Comparison of ENCODE assay signal across 16 cellular contexts in genomic region chr20:61296629-61297019, GRCh38. TPM values are rescaled to one million over a fixed set of nuclear protein-coding genes. Genes with fewer than 3 reads are reported as not detected.
A peak's percentile ranks its signal among the peaks of the same experiment; 100 is the strongest.
DNase-seq lines count a peak whose midpoint lies in the region; ATAC-seq and TF ChIP-seq lines count a peak whose summit lies in the region.
"Had no signal": no experiment of that assay in that cellular context is flagged by ENCODE, and none has a peak within 500 bp of the region (broad histone marks: within the 10 kb centered on the region; RNA-seq: fewer than 3 reads in every experiment).

No MANE protein-coding gene starts in this region.

- CTCF ChIA-PET in CD8-positive, alpha-beta T cell (lab: Charles Lee) = no interaction called here

- H3K4me2 ChIP-seq in osteoblast (ENCODE audit: insufficient read depth, low read length) = no peak overlapping the region

- H3K9me3 Mint-ChIP-seq in CD8-positive, alpha-beta T cell = no peaks in the 10 kb centered on the region
- H3K9me3 Mint-ChIP-seq: CD4-positive, alpha-beta T cell; H9 had no signal

- peaks cover 8% of the 10 kb centered on the region for H3K36me3 ChIP-seq in RWPE2 (ENCODE audit: low read depth)
- no peaks in the 10 kb centered on the region for H3K36me3 ChIP-seq in osteoblast (ENCODE audit: insufficient read depth, low read length)
- H3K36me3 ChIP-seq in CD8-positive, alpha-beta T cell (ENCODE audit: insufficient read depth, low read length) = no peaks in the 10 kb centered on the region
- H3K36me3 ChIP-seq: BE2C had no signal

- POLR2A ChIA-PET in CD8-positive, alpha-beta T cell (lab: Charles Lee) = no interaction called here

- H3K9me3 ChIP-seq in RWPE2 (ENCODE audit: severe bottlenecking) (no peaks in the 10 kb centered on the region), osteoblast (ENCODE audit: low read depth, low read length) (no peaks in the 10 kb centered on the region)
- H3K9me3 ChIP-seq in CD8-positive, alpha-beta T cell (ENCODE audit: low read length) = no peaks in the 10 kb centered on the region
- H3K9me3 ChIP-seq: BE2C had no signal

- H3K4me3 ChIP-seq in RWPE2 (ENCODE audit: severe bottlenecking) (no peak overlapping the region), osteoblast (ENCODE audit: insufficient read depth, low read length) (no peak overlapping the region)
- H3K4me3 ChIP-seq in CD8-positive, alpha-beta T cell (ENCODE audit: low read depth, low read length) = no peak overlapping the region
- H3K4me3 ChIP-seq: K562 had no signal

- no peak for ATAC-seq in RWPE2 (ENCODE audit: low read depth)
- ATAC-seq in CD8-positive, alpha-beta T cell = no peak
- no peak for ATAC-seq in GM18502 (IDR thresholded peaks at IDR 0.05; ENCODE audit: poor library complexity, unreplicated experiment)
- ATAC-seq in HG02588 (IDR thresholded peaks at IDR 0.05; ENCODE audit: unreplicated experiment) = no peak

- H3K27me3 Mint-ChIP-seq in CD8-positive, alpha-beta T cell (ENCODE audit: low read depth) = no peaks in the 10 kb centered on the region
- H3K27me3 Mint-ChIP-seq: CD4-positive, alpha-beta T cell had no signal

- intact Hi-C loops in CD8-positive, alpha-beta T cell (cut with DNase I, micrococcal nuclease) = no loop called here

- no peaks in the 10 kb centered on the region for H3K79me2 ChIP-seq in osteoblast (ENCODE audit: insufficient read depth, low read length)

- no peak overlapping the region for H3K27ac Mint-ChIP-seq in CD8-positive, alpha-beta T cell
- H3K27ac Mint-ChIP-seq: CD4-positive, alpha-beta T cell; H9 had no signal

- TF ChIP-seq CTCF in RWPE2 (IDR thresholded peaks at IDR 0.05; ENCODE audit: poor library complexity, severe bottlenecking) (no peak), osteoblast (IDR thresholded peaks at IDR 0.05; ENCODE audit: extremely low read depth, low read depth, low read length) (no peak)
- no peak for TF ChIP-seq CTCF in CD8-positive, alpha-beta T cell (IDR thresholded peaks at IDR 0.05)

- H3K27ac ChIP-seq in RWPE2 (ENCODE audit: poor library complexity, severe bottlenecking) = peak overlapping the region; percentile 76
- no peak overlapping the region for H3K27ac ChIP-seq in osteoblast (ENCODE audit: low read depth, low read length)
- no peak overlapping the region for H3K27ac ChIP-seq in CD8-positive, alpha-beta T cell (ENCODE audit: low read depth, low read length)
- H3K27ac ChIP-seq: C4-2B had no signal

- no peaks in the 10 kb centered on the region for H3K36me3 Mint-ChIP-seq in CD8-positive, alpha-beta T cell

- H3K4me3 Mint-ChIP-seq in CD8-positive, alpha-beta T cell = no peak overlapping the region
- H3K4me3 Mint-ChIP-seq: CD4-positive, alpha-beta T cell; H9 had no signal

- H2AFZ ChIP-seq in osteoblast (ENCODE audit: low read length) = no peak overlapping the region

- peaks cover 39% of the 10 kb centered on the region for H3K4me1 ChIP-seq in RWPE2 (ENCODE audit: insufficient read depth, poor library complexity, severe bottlenecking)
- no peaks in the 10 kb centered on the region for H3K4me1 ChIP-seq in osteoblast (ENCODE audit: insufficient read depth, low read length)
- no peaks in the 10 kb centered on the region for H3K4me1 ChIP-seq in CD8-positive, alpha-beta T cell (ENCODE audit: insufficient read depth, low read length)
- H3K4me1 ChIP-seq: BE2C had no signal

- DNase-seq in Daoy (ENCODE audit: low read depth) (peak; percentile 14), RWPE2 (ENCODE audit: low spot score) (no peak), osteoblast (ENCODE audit: insufficient read length, low spot score, missing footprints) (peak; percentile 66)
- no peak for DNase-seq in CD8-positive, alpha-beta T cell
- DNase-seq: ACHN; BE2C; CD4-positive, alpha-beta T cell; DMS153; DMS79; GF-D8; H9 had no signal

- no peaks in the 10 kb centered on the region for H3K27me3 ChIP-seq in RWPE2 (ENCODE audit: insufficient read depth, poor library complexity, severe bottlenecking)
- no peaks in the 10 kb centered on the region for H3K27me3 ChIP-seq in osteoblast (ENCODE audit: insufficient read depth, low read length)
- H3K27me3 ChIP-seq in CD8-positive, alpha-beta T cell (ENCODE audit: insufficient read depth, low read length) = no peaks in the 10 kb centered on the region
- H3K27me3 ChIP-seq: BE2C had no signal

- peaks cover 2% of the 10 kb centered on the region for H3K4me1 Mint-ChIP-seq in CD8-positive, alpha-beta T cell (ENCODE audit: low read depth)

- H4K20me1 ChIP-seq in osteoblast (ENCODE audit: insufficient read depth, low read length) = no peaks in the 10 kb centered on the region

RNA-seq across cellular contexts. Expression of gene CDH4, which starts 44.6 kb away (rescaled TPM):
- 2.1 and 3.8 TPM in 2 replicates for total RNA-seq in Daoy (2014; rRNA removed; shearing (Covaris generic))
- 1.1 and 1.8 TPM in 2 replicates for total RNA-seq in osteoblast
- under 1 TPM; 0.31 to 0.35 TPM for total RNA-seq in CD8-positive, alpha-beta T cell
- total RNA-seq: HT-29, K562 had no signal

Comparison
In these comparisons a context has a peak if more than half of its experiments do, and no peak if none do; other contexts are left out.
1. DNase-seq: peak in Daoy (single experiment) and osteoblast (single experiment); none in RWPE2 (single experiment) and CD8-positive, alpha-beta T cell (0 of 7).